ENCODE assay signal across 9 cellular contexts in the genomic region with DNA sequence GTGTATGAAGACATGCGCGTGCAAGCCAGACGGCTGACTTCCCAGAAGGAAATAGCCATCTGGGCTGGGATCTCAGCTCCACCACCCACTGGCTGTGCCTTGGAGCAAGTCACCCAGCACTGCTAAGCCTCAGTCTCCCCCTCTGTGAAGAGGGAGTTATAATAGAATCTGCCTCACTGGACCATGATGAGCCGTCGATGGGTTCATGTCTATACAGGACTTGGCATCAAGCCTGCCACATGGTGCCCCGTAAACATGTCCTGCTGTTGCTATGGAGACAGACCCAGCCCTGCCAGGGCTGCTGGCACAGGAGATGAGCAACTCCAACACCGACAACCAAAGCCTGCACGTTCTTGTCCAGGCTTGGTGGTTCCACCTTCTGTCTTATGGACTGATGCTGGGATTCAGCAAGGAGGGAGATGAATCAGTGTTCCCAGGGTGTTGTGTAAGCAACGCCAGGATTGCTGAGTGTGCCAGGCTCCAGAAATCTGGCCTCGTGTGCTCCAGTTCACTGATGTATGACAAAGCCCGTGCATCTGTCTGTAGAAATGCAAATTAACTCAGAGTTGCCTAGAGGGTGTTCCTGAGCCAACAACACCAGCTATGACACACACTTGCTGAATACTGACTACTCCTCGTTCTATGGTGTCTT. TPM values are rescaled to one million over a fixed set of nuclear protein-coding genes. Genes with fewer than 3 reads are reported as not detected.
DNase-seq lines count a peak whose midpoint lies in the region; ATAC-seq and TF ChIP-seq lines count a peak whose summit lies in the region.
"Had no signal": no experiment of that assay in that cellular context is flagged by ENCODE, and none has a peak within 500 bp of the region (broad histone marks: within the 10 kb centered on the region; RNA-seq: fewer than 3 reads in every experiment).

No MANE protein-coding gene starts in this region.

- no peak overlapping the region for H3K9ac ChIP-seq in GM23248

- peaks cover 12% of the 10 kb centered on the region for H3K27me3 ChIP-seq in left ventricle myocardium inferior (ENCODE audit: low read depth)
- no peaks in the 10 kb centered on the region for H3K27me3 ChIP-seq in GM23248 (replicated peaks; ENCODE audit: insufficient read depth)

- no peak overlapping the region for H2AFZ ChIP-seq in GM23248

- H4K20me1 ChIP-seq in GM23248 (ENCODE audit: insufficient read depth), result no peaks in the 10 kb centered on the region

- no peak overlapping the region for H3K4me2 ChIP-seq in GM23248 (ENCODE audit: unreplicated experiment)

- H3K79me2 ChIP-seq in GM23248 (ENCODE audit: insufficient read depth), result no peaks in the 10 kb centered on the region

- no peak overlapping the region for H3K4me3 ChIP-seq in left ventricle myocardium inferior
- no peak overlapping the region for H3K4me3 ChIP-seq in GM23248

- WGBS in GM23248 (ENCODE audit: low coverage in 1 of 2, low lambda C conversion rate in 2 of 2, missing lambda C conversion rate in 2 of 2), 2 experiments, result 24 to 25% methylated on average over 12 of the region's 12 CpGs

- no peak for TF ChIP-seq CTCF in left ventricle myocardium inferior (IDR thresholded peaks at IDR 0.05; ENCODE audit: borderline replicate concordance)

- H3K9me3 ChIP-seq in left ventricle myocardium inferior (replicated peaks) (no peaks in the 10 kb centered on the region), GM23248 (ENCODE audit: low read depth) (no peaks in the 10 kb centered on the region)

- intact Hi-C loops in Right ventricle myocardium inferior (cut with DNase I) (no loop called here), left ventricle myocardium inferior (cut with micrococcal nuclease) (no loop called here)

- peak; percentile 16 for ATAC-seq in Right ventricle myocardium inferior

- H3K27ac ChIP-seq in left ventricle myocardium inferior (replicated peaks) (no peak overlapping the region), GM23248 (no peak overlapping the region)

- in situ Hi-C loops in GM23248 (cut with MboI) (no loop called here), KBM-7 (cut with MboI; ENCODE audit: low pct_unique_long_range_greater_than_20kb, low sequenced_read_pairs) (no loop called here)

- H3K9me2 ChIP-seq in GM23248 (ENCODE audit: insufficient read depth), result no peaks in the 10 kb centered on the region

- H3F3A ChIP-seq in GM23248 (ENCODE audit: insufficient read depth), result no peaks in the 10 kb centered on the region

- DNase-seq in Right ventricle myocardium inferior (ENCODE audit: missing footprints), result no peak
- no peak for DNase-seq in left ventricle myocardium inferior
- peak; percentile 92 for DNase-seq in GM23248
- DNase-seq in M059J (ENCODE audit: low read depth), result peak; percentile 30
- peak in 37 of 58 donors; percentile 11 to 80 (median 46) for DNase-seq in anterior cingulate cortex (lab: John Stamatoyannopoulos, UW)
- peak; percentile 64 for DNase-seq in middle frontal gyrus (ENCODE audit: extremely low spot score, low spot score)
- DNase-seq in KBM-7, result no peak
- no peak for DNase-seq in activated CD8-positive, alpha-beta memory T cell treated with anti-CD3 and anti-CD28 coated beads, Interleukin-2, amount 50 U/mL, for 4 hours

- H3K4me1 ChIP-seq in left ventricle myocardium inferior (no peaks in the 10 kb centered on the region), GM23248 (ENCODE audit: insufficient read depth) (no peaks in the 10 kb centered on the region)

- H3K36me3 ChIP-seq in left ventricle myocardium inferior (no peaks in the 10 kb centered on the region), GM23248 (ENCODE audit: low read depth) (no peaks in the 10 kb centered on the region)

RNA-seq across cellular contexts. Expression of gene GPR15LG, which starts 5.6 kb away (rescaled TPM):
- total RNA-seq in Right ventricle myocardium inferior (not detected), left ventricle myocardium inferior (not detected)
- total RNA-seq in GM23248 (2014; rRNA removed; shearing (Covaris generic)), result not detected in 2 replicates
- polyA plus RNA-seq in GM23248 (2016; fragmentation: Nextera tagmentation; extraction: Ambion mirVana), result not detected in 2 replicates
- total RNA-seq in M059J (2014; rRNA removed; shearing (Covaris generic)), result not detected in 2 replicates

RNA-seq across cellular contexts. Expression of gene CDHR1, which starts 15.2 kb away (rescaled TPM):
- 0.65 TPM for total RNA-seq in Right ventricle myocardium inferior
- total RNA-seq in left ventricle myocardium inferior, result 0.41 TPM
- total RNA-seq in GM23248 (2014; rRNA removed; shearing (Covaris generic)), result not detected in 2 replicates
- not detected in 2 replicates for polyA plus RNA-seq in GM23248 (2016; fragmentation: Nextera tagmentation; extraction: Ambion mirVana)
- not detected in 2 replicates for total RNA-seq in M059J (2014; rRNA removed; shearing (Covaris generic))

RNA-seq across cellular contexts. Expression of gene GHITM, which starts 39.9 kb away (rescaled TPM):
- 383 TPM for total RNA-seq in Right ventricle myocardium inferior
- 468 TPM for total RNA-seq in left ventricle myocardium inferior
- 203 and 205 TPM in 2 replicates for total RNA-seq in GM23248 (2014; rRNA removed; shearing (Covaris generic))
- 255 and 258 TPM in 2 replicates for polyA plus RNA-seq in GM23248 (2016; fragmentation: Nextera tagmentation; extraction: Ambion mirVana)
- total RNA-seq in M059J (2014; rRNA removed; shearing (Covaris generic)), result 218 TPM in 2 replicates

RNA-seq across cellular contexts. Expression of gene LRIT2, which starts 46.2 kb away (rescaled TPM):
- total RNA-seq in Right ventricle myocardium inferior, result not detected
- total RNA-seq in left ventricle myocardium inferior, result not detected
- total RNA-seq in GM23248 (2014; rRNA removed; shearing (Covaris generic)), result not detected in 2 replicates
- not detected in 2 replicates for polyA plus RNA-seq in GM23248 (2016; fragmentation: Nextera tagmentation; extraction: Ambion mirVana)
- not detected in 2 replicates for total RNA-seq in M059J (2014; rRNA removed; shearing (Covaris generic))
- polyA plus RNA-seq: adipose tissue had no signal

Comparison
In these comparisons a context has a peak if more than half of its experiments do, and no peak if none do; other contexts are left out.
1. DNase-seq: peak in GM23248 (single experiment), M059J (single experiment), anterior cingulate cortex (37 of 58) and middle frontal gyrus (single experiment); none in Right ventricle myocardium inferior (single experiment), left ventricle myocardium inferior (single experiment), KBM-7 (single experiment) and activated CD8-positive, alpha-beta memory T cell treated with anti-CD3 and anti-CD28 coated beads, Interleukin-2, amount 50 U/mL, for 4 hours (single experiment).